ENCODE assay signal across 10 cellular contexts in the genomic region with DNA sequence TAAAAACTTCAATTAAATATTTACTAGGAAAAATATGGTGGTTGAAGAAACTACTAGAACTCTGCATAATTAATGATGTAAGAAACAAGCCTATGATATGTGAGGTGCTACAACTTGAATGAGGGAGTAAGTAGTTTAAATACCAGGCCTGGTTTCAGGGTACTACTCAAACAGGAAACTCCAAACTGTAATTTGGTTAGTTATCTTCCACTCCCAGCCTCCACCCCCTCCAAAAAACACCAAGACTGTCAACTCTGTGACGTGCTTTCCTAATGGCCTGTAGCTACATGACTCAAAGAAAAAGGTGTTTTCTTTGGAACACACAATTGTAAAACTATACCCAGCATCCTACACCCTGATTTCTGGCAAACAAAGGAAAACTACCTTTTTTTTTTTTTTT. TPM values are rescaled to one million over a fixed set of nuclear protein-coding genes. Genes with fewer than 3 reads are reported as not detected.
DNase-seq lines count a peak whose midpoint lies in the region; ATAC-seq and TF ChIP-seq lines count a peak whose summit lies in the region.
"Had no signal": no experiment of that assay in that cellular context is flagged by ENCODE, and none has a peak within 500 bp of the region (broad histone marks: within the 10 kb centered on the region; RNA-seq: fewer than 3 reads in every experiment).

No MANE protein-coding gene starts in this region.

- H3K27ac Mint-ChIP-seq in T-helper 17 cell (no peak overlapping the region), endodermal cell (peak overlapping the region; percentile 36)

- no peak for TF ChIP-seq POLR2A in suprapubic skin (IDR thresholded peaks at IDR 0.05)

- H3K4me1 ChIP-seq in right cardiac atrium (ENCODE audit: control insufficient read depth, insufficient read depth, low read length) (no peaks in the 10 kb centered on the region), endodermal cell (ENCODE audit: control insufficient read depth, insufficient read depth, low read length) (no peaks in the 10 kb centered on the region), suprapubic skin (peaks cover 16% of the 10 kb centered on the region)

- intact Hi-C loops in right cardiac atrium (cut with DNase I) (no loop called here), Right ventricle myocardium inferior (cut with DNase I) (no loop called here)

- no peak overlapping the region for H3K27ac ChIP-seq in right cardiac atrium (ENCODE audit: low read length)
- H3K27ac ChIP-seq in endodermal cell (ENCODE audit: low read depth, low read length): no peak overlapping the region
- peak overlapping the region; percentile 32 for H3K27ac ChIP-seq in suprapubic skin

- no peak overlapping the region for H3K9ac ChIP-seq in endodermal cell (ENCODE audit: extremely low read depth, low read length, poor library complexity, severe bottlenecking)

- DNase-seq in right cardiac atrium (no peak), Right ventricle myocardium inferior (ENCODE audit: missing footprints) (no peak), T-helper 17 cell (no peak), endodermal cell (no peak), suprapubic skin (ENCODE audit: low spot score in 2 of 2) (no peak), DMS53 treated with DMSO at 0.1 percent for 48 hours (lab: John Stamatoyannopoulos, UW; ENCODE audit: unreplicated experiment) (no peak), NCI-H2029 treated with DMSO at 0.1 percent for 48 hours (lab: John Stamatoyannopoulos, UW) (no peak)
- DNase-seq: left cardiac atrium, SHP77 had no signal

- H3K9me3 Mint-ChIP-seq in endodermal cell: no peaks in the 10 kb centered on the region

- no peak for TF ChIP-seq CTCF in endodermal cell (conservative IDR thresholded peaks at IDR 0.05)
- no peak for TF ChIP-seq CTCF in suprapubic skin (IDR thresholded peaks at IDR 0.05)

- H3K27me3 ChIP-seq in right cardiac atrium (ENCODE audit: control insufficient read depth, insufficient read depth) (no peaks in the 10 kb centered on the region), endodermal cell (ENCODE audit: control insufficient read depth, insufficient read depth, low read length, poor library complexity, severe bottlenecking) (no peaks in the 10 kb centered on the region), suprapubic skin (no peaks in the 10 kb centered on the region)

- H3K27me3 Mint-ChIP-seq in T-helper 17 cell (no peaks in the 10 kb centered on the region), endodermal cell (ENCODE audit: insufficient read depth) (no peaks in the 10 kb centered on the region)

- H3K4me1 Mint-ChIP-seq in T-helper 17 cell (peaks cover 5% of the 10 kb centered on the region), endodermal cell (no peaks in the 10 kb centered on the region)

- no peak for TF ChIP-seq EP300 in suprapubic skin (IDR thresholded peaks at IDR 0.05)

- H3K36me3 ChIP-seq in endodermal cell (ENCODE audit: control insufficient read depth, insufficient read depth, low read length) (peaks cover 7% of the 10 kb centered on the region), suprapubic skin (no peaks in the 10 kb centered on the region)

- H3K4me3 Mint-ChIP-seq in T-helper 17 cell (no peak overlapping the region), endodermal cell (no peak overlapping the region)

- 67% methylated on average over 1 of the region's 1 CpG for WGBS in right cardiac atrium
- WGBS in endodermal cell (ENCODE audit: insufficient coverage in 1 of 2, insufficient read length in 1 of 2), 2 experiments: 92 to 100% methylated on average over 1 of the region's 1 CpG
- WGBS in suprapubic skin: 34% methylated on average over 1 of the region's 1 CpG

- H3K9me3 ChIP-seq in right cardiac atrium (ENCODE audit: control insufficient read depth, low read length) (no peaks in the 10 kb centered on the region), T-helper 17 cell (ENCODE audit: control insufficient read depth, low read length, poor library complexity, severe bottlenecking) (no peaks in the 10 kb centered on the region), endodermal cell (ENCODE audit: control insufficient read depth, low read length) (no peaks in the 10 kb centered on the region), suprapubic skin (no peaks in the 10 kb centered on the region)

- ATAC-seq in right cardiac atrium: peak; percentile 51 to 91
- ATAC-seq in Right ventricle myocardium inferior: no peak
- ATAC-seq in T-helper 17 cell: peak; percentile 82
- ATAC-seq in HG02852 (IDR thresholded peaks at IDR 0.05; ENCODE audit: unreplicated experiment): no peak

- H3K36me3 Mint-ChIP-seq in T-helper 17 cell (ENCODE audit: low read depth) (no peaks in the 10 kb centered on the region), endodermal cell (ENCODE audit: low read depth) (peaks cover 13% of the 10 kb centered on the region)

- H3K4me3 ChIP-seq in right cardiac atrium (ENCODE audit: low read length) (no peak overlapping the region), endodermal cell (ENCODE audit: low read length) (no peak overlapping the region), suprapubic skin (no peak overlapping the region)

RNA-seq across cellular contexts. Expression of gene RCC1, which starts 55.9 kb away (rescaled TPM):
- total RNA-seq in right cardiac atrium: 1 to 10 TPM; 4.4 to 8.3 (median 6.7) TPM
- polyA plus RNA-seq in right cardiac atrium: 4.1 TPM
- total RNA-seq in Right ventricle myocardium inferior: 8.5 TPM
- 10 to 100 TPM; 10.7 to 15.1 TPM for total RNA-seq in T-helper 17 cell
- total RNA-seq in endodermal cell: 10 to 100 TPM; 55.4 to 65.3 TPM
- 48.1 TPM for polyA plus RNA-seq in endodermal cell (2013, experiment 1 of 2)
- 45.8 TPM for polyA plus RNA-seq in endodermal cell (2013, experiment 2 of 2)
- 10 to 100 TPM; 19.8 to 36.8 (median 25.3) TPM for total RNA-seq in suprapubic skin

Comparison
In these comparisons a context has a peak if more than half of its experiments do, and no peak if none do; other contexts are left out.
1. ATAC-seq: peak in right cardiac atrium (2 of 2) and T-helper 17 cell (single experiment); none in Right ventricle myocardium inferior (single experiment) and HG02852 (single experiment).